Comparison of ENCODE assay signal across 15 cellular contexts in genomic region chr15:98174286-98174685, GRCh38.
DNase-seq lines count a peak whose midpoint lies in the region; ATAC-seq and TF ChIP-seq lines count a peak whose summit lies in the region.
"Had no signal": no experiment of that assay in that cellular context is flagged by ENCODE, and none has a peak within 500 bp of the region (broad histone marks: within the 10 kb centered on the region; RNA-seq: fewer than 3 reads in every experiment).

No MANE protein-coding gene starts in this region.

- H3K4ac ChIP-seq in neuronal stem cell (ENCODE audit: low read length) = no peak overlapping the region

- no peak; the same call in 1 of the 2 replicates for TF ChIP-seq CTCF in AG10803 (conservative IDR thresholded peaks at IDR 0.05; ENCODE audit: low read length)
- peak in 1 of 2 experiments; percentile 71; a peak in 2 of 4 replicates for TF ChIP-seq CTCF in GM23338 (conservative IDR thresholded peaks at IDR 0.05; ENCODE audit: low read depth in 2 of 2)
- TF ChIP-seq CTCF in epithelial cell of proximal tubule (conservative IDR thresholded peaks at IDR 0.05; ENCODE audit: low read depth, low read length) = peak; percentile 10

- ATAC-seq in GM23338 = peak; percentile 22; the same call in 1 of the 3 replicates
- ATAC-seq: sciatic nerve had no signal

- no peak overlapping the region for H2BK120ac ChIP-seq in neuronal stem cell (ENCODE audit: low read depth, low read length)

- no peak overlapping the region for H3K27ac Mint-ChIP-seq in GM23338
- H3K27ac Mint-ChIP-seq: CD4-positive, CD25-positive, alpha-beta regulatory T cell; nephron had no signal

- H3K4me3 ChIP-seq in AG10803 (ENCODE audit: low read length) (no peak overlapping the region), GM23338 (no peak overlapping the region), epithelial cell of proximal tubule (ENCODE audit: low read depth, low read length) (no peak overlapping the region), neuronal stem cell (ENCODE audit: low read length in 2 of 2) (no peak overlapping the region)
- H3K4me3 ChIP-seq: stomach had no signal

- no peak overlapping the region for H3K4me3 Mint-ChIP-seq in GM23338
- H3K4me3 Mint-ChIP-seq: CD4-positive, CD25-positive, alpha-beta regulatory T cell; nephron had no signal

- H3K27me3 ChIP-seq in GM23338 (ENCODE audit: insufficient read depth) = no peaks in the 10 kb centered on the region
- no peaks in the 10 kb centered on the region for H3K27me3 ChIP-seq in neuronal stem cell (ENCODE audit: control insufficient read depth in 3 of 3, insufficient read depth in 3 of 3, low read depth in 1 of 3, low read length in 3 of 3)

- H3K36me3 ChIP-seq in GM23338 (ENCODE audit: insufficient read depth) (no peaks in the 10 kb centered on the region), neuronal stem cell (replicated peaks in 1 of 2; ENCODE audit: control insufficient read depth in 2 of 2, insufficient read depth in 2 of 2, low read length in 2 of 2) (no peaks in the 10 kb centered on the region)
- H3K36me3 ChIP-seq: stomach had no signal

- peaks cover 2% of the 10 kb centered on the region for H3K27me3 Mint-ChIP-seq in GM23338 (ENCODE audit: insufficient read depth, low read depth, poor library complexity)

- no peak overlapping the region for H3K14ac ChIP-seq in neuronal stem cell (ENCODE audit: low read length)

- no peak overlapping the region for H4K91ac ChIP-seq in neuronal stem cell (ENCODE audit: low read depth, low read length, poor library complexity)

- H2BK12ac ChIP-seq in neuronal stem cell (ENCODE audit: low read length) = no peak overlapping the region

- peak; percentile 37 for DNase-seq in AG10803 (ENCODE audit: low read depth)
- peak; percentile 33 for DNase-seq in GM23338 (ENCODE audit: low spot score)
- DNase-seq in NCI-H526 treated with DMSO at 0.1 percent for 48 hours (lab: John Stamatoyannopoulos, UW) = peak; percentile 38
- no peak for DNase-seq in epithelial cell of proximal tubule (ENCODE audit: low read depth)
- DNase-seq in neuronal stem cell (ENCODE audit: low spot score) = no peak
- DNase-seq in GM03348 (ENCODE audit: low spot score) = no peak
- no peak for DNase-seq in H4 (ENCODE audit: low spot score)
- DNase-seq in NCI-H1105 treated with DMSO at 0.1 percent for 48 hours (lab: John Stamatoyannopoulos, UW) = no peak
- DNase-seq: activated naive CD4-positive, alpha-beta T cell treated with Interleukin-2 at 50 U/mL for 16 hours; CD4-positive, CD25-positive, alpha-beta regulatory T cell; IMR-90; NCI-H2081; stomach had no signal

- H2AFZ ChIP-seq in GM23338 (0 out of 2 replicates have a peak overlapping the region, but pooled peaks have one; percentile 29), neuronal stem cell (ENCODE audit: low read length) (no peak overlapping the region)

- no peaks in the 10 kb centered on the region for H4K20me1 ChIP-seq in GM23338 (replicated peaks; ENCODE audit: insufficient read depth)

- WGBS in neuronal stem cell (ENCODE audit: extremely low coverage in 2 of 2, insufficient read length in 2 of 2, insufficient replicate concordance in 1 of 2), 2 donors = no CpG with 5 or more reads among the region's 3 CpGs

- no peak overlapping the region for H2AK5ac ChIP-seq in neuronal stem cell (ENCODE audit: low read depth, low read length)

- no peak overlapping the region for H3K23ac ChIP-seq in neuronal stem cell (ENCODE audit: low read depth, low read length, poor library complexity)

- H3K4me2 ChIP-seq in GM23338 (no peak overlapping the region), neuronal stem cell (ENCODE audit: insufficient read depth, low read length, poor library complexity, severe bottlenecking) (no peak overlapping the region)

- H3K9me3 ChIP-seq in neuronal stem cell (replicated peaks in 1 of 2; ENCODE audit: control insufficient read depth in 2 of 2, insufficient read depth in 1 of 2, low read depth in 1 of 2, low read length in 2 of 2) = no peaks in the 10 kb centered on the region
- H3K9me3 ChIP-seq: stomach had no signal

- no peaks in the 10 kb centered on the region for H3K36me3 Mint-ChIP-seq in GM23338 (ENCODE audit: low read depth)
- H3K36me3 Mint-ChIP-seq: CD4-positive, CD25-positive, alpha-beta regulatory T cell had no signal

- H3F3A ChIP-seq in GM23338 (replicated peaks; ENCODE audit: low read depth) = no peaks in the 10 kb centered on the region

- H3K18ac ChIP-seq in neuronal stem cell (ENCODE audit: low read length) = no peak overlapping the region

- no peaks in the 10 kb centered on the region for H3K79me2 ChIP-seq in GM23338 (replicated peaks; ENCODE audit: insufficient read depth)

- H2BK15ac ChIP-seq in neuronal stem cell (ENCODE audit: low read length) = no peak overlapping the region

- peaks cover 21% of the 10 kb centered on the region for H3K4me1 ChIP-seq in GM23338 (ENCODE audit: insufficient read depth)
- peaks cover 0 to 5% of the 10 kb centered on the region in 2 donors for H3K4me1 ChIP-seq in neuronal stem cell (ENCODE audit: control insufficient read depth in 2 of 2, insufficient read depth in 1 of 2, low read depth in 1 of 2, low read length in 2 of 2)

- H2BK5ac ChIP-seq in neuronal stem cell (ENCODE audit: low read length) = no peak overlapping the region

- peaks cover 19% of the 10 kb centered on the region; the same call in 2 of the 3 replicates for H3K4me1 Mint-ChIP-seq in GM23338

- no peak overlapping the region for H4K8ac ChIP-seq in neuronal stem cell (ENCODE audit: low read depth, low read length)

- H3K9ac ChIP-seq in neuronal stem cell (ENCODE audit: low read depth, low read length, poor library complexity) = no peak overlapping the region

- no peak overlapping the region for H3K27ac ChIP-seq in GM23338 (ENCODE audit: low read depth)
- no peak overlapping the region for H3K27ac ChIP-seq in neuronal stem cell (replicated peaks; ENCODE audit: low read length)
- H3K27ac ChIP-seq: stomach had no signal

- no peaks in the 10 kb centered on the region for H3K9me3 Mint-ChIP-seq in GM23338
- H3K9me3 Mint-ChIP-seq: nephron had no signal

- no peaks in the 10 kb centered on the region for H3K79me1 ChIP-seq in neuronal stem cell (ENCODE audit: low read depth, low read length)

- H3K9me2 ChIP-seq in GM23338 (ENCODE audit: insufficient read depth) = peaks cover 3% of the 10 kb centered on the region; the same call in 1 of the 2 replicates

TF ChIP-seq in GM23338, 12 proteins besides CTCF, POLR2A, EP300 and RAD21 (continues in another document):
- TF ChIP-seq CREB1 (CRISPR knock-in tag; IDR thresholded peaks at IDR 0.05; ENCODE audit: low read depth) (no peak), STAT1 (IDR thresholded peaks at IDR 0.05; ENCODE audit: unreplicated experiment) (no peak), ZNF462 (CRISPR knock-in tag; IDR thresholded peaks at IDR 0.05) (no peak), POLR2AphosphoS5 (IDR thresholded peaks at IDR 0.05; ENCODE audit: low read depth) (no peak)

Comparison
In these comparisons a context has a peak if more than half of its experiments do, and no peak if none do; other contexts are left out.
1. DNase-seq: peak in AG10803 (single experiment), GM23338 (single experiment) and NCI-H526 treated with DMSO at 0.1 percent for 48 hours (single experiment); none in epithelial cell of proximal tubule (single experiment), neuronal stem cell (single experiment), GM03348 (single experiment), H4 (single experiment) and NCI-H1105 treated with DMSO at 0.1 percent for 48 hours (single experiment).